Comparison of ENCODE assay signal across 19 cellular contexts in genomic region chr7:72275412-72276070, GRCh38.
DNase-seq lines count a peak whose midpoint lies in the region; TF ChIP-seq lines count a peak whose summit lies in the region.
"Had no signal": no experiment of that assay in that cellular context is flagged by ENCODE, and none has a peak within 500 bp of the region (broad histone marks: within the 10 kb centered on the region; RNA-seq: fewer than 3 reads in every experiment).

No MANE protein-coding gene starts in this region.

- intact Hi-C loops in thyroid gland (cut with DNase I) (no loop called here), Calu3 (cut with micrococcal nuclease; ENCODE audit: unreplicated experiment) (no loop called here)

- H3K4me1 Mint-ChIP-seq in Calu3 (ENCODE audit: low read depth, unreplicated experiment): no peaks in the 10 kb centered on the region

- TF ChIP-seq CTCF in osteoblast (IDR thresholded peaks at IDR 0.05; ENCODE audit: extremely low read depth, low read depth, low read length) (no peak), thyroid gland (IDR thresholded peaks at IDR 0.05) (no peak), Calu3 (IDR thresholded peaks at IDR 0.05; ENCODE audit: unreplicated experiment) (no peak)

- no peak overlapping the region for H3K4me2 ChIP-seq in osteoblast (ENCODE audit: insufficient read depth, low read length)
- H3K4me2 ChIP-seq: A549, GM23338 had no signal

- no peaks in the 10 kb centered on the region for H3K36me3 Mint-ChIP-seq in Calu3 (ENCODE audit: insufficient read depth, unreplicated experiment)
- H3K36me3 Mint-ChIP-seq: CD8-positive, alpha-beta T cell had no signal

- H3K4me3 Mint-ChIP-seq in Calu3 (ENCODE audit: low read depth, unreplicated experiment): no peak overlapping the region
- H3K4me3 Mint-ChIP-seq: CD8-positive, alpha-beta T cell; GM23338; H9 had no signal

- H3K9me3 Mint-ChIP-seq in Calu3 (ENCODE audit: low read depth, unreplicated experiment): peaks cover 5% of the 10 kb centered on the region

- TF ChIP-seq POLR2A in thyroid gland (IDR thresholded peaks at IDR 0.05): no peak

- H3K27me3 ChIP-seq in osteoblast (ENCODE audit: insufficient read depth, low read length): no peaks in the 10 kb centered on the region
- H3K27me3 ChIP-seq in thyroid gland: no peaks in the 10 kb centered on the region

- H3K4me3 ChIP-seq in osteoblast (ENCODE audit: insufficient read depth, low read length) (no peak overlapping the region), thyroid gland (replicated peaks in 1 of 3) (no peak overlapping the region)
- H3K4me3 ChIP-seq: A549, GM12878, GM23338 had no signal

- BruUV-seq in Calu3 (replicated peaks; lab: Mats Ljungman, UMichigan): no TSS peak

- CTCF ChIA-PET in Calu3 (lab: Charles Lee): no interaction called here

- H3K9me3 ChIP-seq in osteoblast (ENCODE audit: low read depth, low read length): no peaks in the 10 kb centered on the region
- no peaks in the 10 kb centered on the region for H3K9me3 ChIP-seq in thyroid gland
- H3K9me3 ChIP-seq: A549, Caco-2 had no signal

- H3K4me1 ChIP-seq in osteoblast (ENCODE audit: insufficient read depth, low read length) (no peaks in the 10 kb centered on the region), thyroid gland (peaks cover 0 to 15% of the 10 kb centered on the region in 2 donors)
- H3K4me1 ChIP-seq: A549, Caco-2 had no signal

- H2AFZ ChIP-seq in osteoblast (ENCODE audit: low read length): no peak overlapping the region
- H2AFZ ChIP-seq: GM23338 had no signal

- no peaks in the 10 kb centered on the region for H4K20me1 ChIP-seq in osteoblast (ENCODE audit: insufficient read depth, low read length)

- no peak overlapping the region for H3K27ac ChIP-seq in osteoblast (ENCODE audit: low read depth, low read length)
- peak overlapping the region; percentile 10 to 49 (median 34) for H3K27ac ChIP-seq in thyroid gland
- H3K27ac ChIP-seq: A549 had no signal

- no peak overlapping the region for H3K27ac Mint-ChIP-seq in Calu3 (ENCODE audit: unreplicated experiment)
- H3K27ac Mint-ChIP-seq: CD8-positive, alpha-beta T cell; GM23338 had no signal

- 28 to 39% methylated on average over 7 of the region's 7 CpGs for WGBS in thyroid gland, 2 donors

- no peaks in the 10 kb centered on the region for H3K79me2 ChIP-seq in osteoblast (ENCODE audit: insufficient read depth, low read length)

- no peaks in the 10 kb centered on the region for H3K27me3 Mint-ChIP-seq in Calu3 (ENCODE audit: unreplicated experiment)

- DNase-seq in globus pallidus (ENCODE audit: low spot score) (peak; percentile 40), osteoblast (ENCODE audit: insufficient read length, low spot score, missing footprints) (peak; percentile 10), thyroid gland (peak; percentile 94 to 95), Ammon's horn (ENCODE audit: low spot score) (no peak), Calu3 (no peak), NCI-H1105 (lab: John Stamatoyannopoulos, UW) (no peak)
- DNase-seq: 8988T; ACHN; AML-193; Caco-2; CD8-positive, alpha-beta T cell; DMS 273 treated with DMSO at 0.1 percent for 48 hours; DMS79; EL; GDM1; H9 had no signal

- H3K36me3 ChIP-seq in osteoblast (ENCODE audit: insufficient read depth, low read length): no peaks in the 10 kb centered on the region
- no peaks in the 10 kb centered on the region for H3K36me3 ChIP-seq in thyroid gland

Comparison
In these comparisons a context has a peak if more than half of its experiments do, and no peak if none do; other contexts are left out.
1. DNase-seq: peak in globus pallidus (single experiment), osteoblast (single experiment) and thyroid gland (2 of 2); none in Ammon's horn (single experiment), Calu3 (single experiment) and NCI-H1105 (single experiment).